Comparison of ENCODE assay signal across 12 cellular contexts in genomic region chr6:155417454-155417853, GRCh38. TPM values are rescaled to one million over a fixed set of nuclear protein-coding genes. Genes with fewer than 3 reads are reported as not detected.
DNase-seq lines count a peak whose midpoint lies in the region; ATAC-seq, FAIRE-seq and TF ChIP-seq lines count a peak whose summit lies in the region.
"Had no signal": no experiment of that assay in that cellular context is flagged by ENCODE, and none has a peak within 500 bp of the region (broad histone marks: within the 10 kb centered on the region; RNA-seq: fewer than 3 reads in every experiment).

No MANE protein-coding gene starts in this region.

- no peaks in the 10 kb centered on the region for H3K9me2 ChIP-seq in PC-9 (ENCODE audit: insufficient read depth)

- H3K9me3 Mint-ChIP-seq in activated naive CD4-positive, alpha-beta T cell treated with anti-CD3 and anti-CD28 coated beads for 36 hours: no peaks in the 10 kb centered on the region
- no peaks in the 10 kb centered on the region for H3K9me3 Mint-ChIP-seq in effector memory CD8-positive, alpha-beta T cell
- H3K9me3 Mint-ChIP-seq: WTC11 had no signal

- no peak overlapping the region for H2AFZ ChIP-seq in PC-9
- H2AFZ ChIP-seq in HepG2 (ENCODE audit: low read length): no peak overlapping the region

- no peaks in the 10 kb centered on the region for H3K79me2 ChIP-seq in PC-9 (ENCODE audit: low read depth)
- no peaks in the 10 kb centered on the region for H3K79me2 ChIP-seq in HepG2 (ENCODE audit: insufficient read depth, low read length)

- H3K4me2 ChIP-seq in PC-9: peak overlapping the region; percentile 66
- H3K4me2 ChIP-seq in HepG2 (ENCODE audit: low read depth, low read length): no peak overlapping the region

- over 99% methylated on average over 3 of the region's 3 CpGs for WGBS in HepG2 (ENCODE audit: low lambda C conversion rate)

- FAIRE-seq in HepG2 (lab: Jason Lieb, UNC): no peak
- FAIRE-seq: islet of Langerhans had no signal

- peaks cover 24% of the 10 kb centered on the region for H3K4me1 ChIP-seq in PC-9 (replicated peaks; ENCODE audit: insufficient read depth)
- peaks cover 0 to 20% (median 6%) of the 10 kb centered on the region in 4 donors for H3K4me1 ChIP-seq in tibial artery
- H3K4me1 ChIP-seq in HepG2 (ENCODE audit: insufficient read depth, low read length): peaks cover 62% of the 10 kb centered on the region

- CTCF ChIA-PET in activated naive CD4-positive, alpha-beta T cell treated with anti-CD3 and anti-CD28 coated beads for 36 hours (lab: Charles Lee): interaction anchor here (0.9 to 2.2 kb wide), 5 partner anchors 78 to 240 kb away, joined by 3 to 8 read pairs (median 5); no protein-coding TSS in a partner anchor
- CTCF ChIA-PET in PC-9 (lab: Charles Lee): no interaction called here
- CTCF ChIA-PET in HepG2 (lab: Yijun Ruan, JAX; ENCODE audit: low intra/inter-chr PET ratio, low total read pairs): no interaction called here

- no peak for TF ChIP-seq RAD21 in HepG2 (CRISPR knock-in tag; IDR thresholded peaks at IDR 0.05)

- POLR2A ChIA-PET in PC-9 (lab: Charles Lee; ENCODE audit: unreplicated experiment) (no interaction called here), HepG2 (lab: Yijun Ruan, JAX) (no interaction called here)

- peak overlapping the region; percentile 96 for H3K27ac Mint-ChIP-seq in activated naive CD4-positive, alpha-beta T cell treated with anti-CD3 and anti-CD28 coated beads for 36 hours
- H3K27ac Mint-ChIP-seq in effector memory CD8-positive, alpha-beta T cell: peak overlapping the region; percentile 91 to 98
- H3K27ac Mint-ChIP-seq: WTC11 had no signal

- H3K36me3 ChIP-seq in PC-9 (ENCODE audit: low read depth): no peaks in the 10 kb centered on the region
- H3K36me3 ChIP-seq in tibial artery: no peaks in the 10 kb centered on the region
- H3K36me3 ChIP-seq in HepG2 (replicated peaks in 1 of 2; ENCODE audit: control insufficient read depth in 1 of 2, insufficient read depth in 2 of 2, low read length in 2 of 2): no peaks in the 10 kb centered on the region

- H3K27ac ChIP-seq in PC-9 (no peak overlapping the region), tibial artery (peak overlapping the region; percentile 33 to 46), HepG2 (ENCODE audit: extremely low read length, insufficient read depth, low read length) (no peak overlapping the region)

- in situ Hi-C loops in HepG2 (cut with HindIII; ENCODE audit: extremely low pct_ligation_motif_present, low pct_unique_long_range_greater_than_20kb): no loop called here

- H3F3A ChIP-seq in PC-9 (ENCODE audit: insufficient read depth, low read depth): peaks cover 13% of the 10 kb centered on the region; the same call in 1 of the 2 replicates

- no peak for TF ChIP-seq POLR2A in HepG2 (IDR thresholded peaks at IDR 0.05; ENCODE audit: insufficient read depth in 1 of 2, low read depth in 2 of 2, low read length in 2 of 2)

- H3K36me3 Mint-ChIP-seq in activated naive CD4-positive, alpha-beta T cell treated with anti-CD3 and anti-CD28 coated beads for 36 hours (ENCODE audit: low read depth): no peaks in the 10 kb centered on the region
- H3K36me3 Mint-ChIP-seq in effector memory CD8-positive, alpha-beta T cell (ENCODE audit: insufficient read depth): peaks cover 4% of the 10 kb centered on the region
- H3K36me3 Mint-ChIP-seq: WTC11 had no signal

- TF ChIP-seq EP300 in HepG2 (IDR thresholded peaks at IDR 0.05; ENCODE audit: low read depth in 2 of 2, low read length in 2 of 2): no peak
- TF ChIP-seq EP300 in HepG2 (CRISPR knock-in tag; IDR thresholded peaks at IDR 0.05; ENCODE audit: borderline replicate concordance): no peak

- H3K9ac ChIP-seq in HepG2 (ENCODE audit: insufficient read depth, low read depth, low read length): no peak overlapping the region

- H3K27me3 Mint-ChIP-seq in activated naive CD4-positive, alpha-beta T cell treated with anti-CD3 and anti-CD28 coated beads for 36 hours (ENCODE audit: low read depth): no peaks in the 10 kb centered on the region
- no peaks in the 10 kb centered on the region for H3K27me3 Mint-ChIP-seq in effector memory CD8-positive, alpha-beta T cell

- peak overlapping the region; percentile 31; the same call in 1 of the 2 replicates for H3K4me3 ChIP-seq in PC-9
- H3K4me3 ChIP-seq in tibial artery: no peak overlapping the region
- H3K4me3 ChIP-seq in HepG2 (replicated peaks in 1 of 3; ENCODE audit: insufficient read depth in 1 of 3, low read depth in 2 of 3, low read length in 3 of 3): no peak overlapping the region

- H3K4me1 Mint-ChIP-seq in activated naive CD4-positive, alpha-beta T cell treated with anti-CD3 and anti-CD28 coated beads for 36 hours (ENCODE audit: low read depth): peaks cover 43% of the 10 kb centered on the region
- peaks cover 14 to 22% of the 10 kb centered on the region in 2 donors for H3K4me1 Mint-ChIP-seq in effector memory CD8-positive, alpha-beta T cell (ENCODE audit: low read depth in 2 of 2)

- H3K4me3 Mint-ChIP-seq in activated naive CD4-positive, alpha-beta T cell treated with anti-CD3 and anti-CD28 coated beads for 36 hours: no peak overlapping the region
- peak overlapping the region; percentile 80 to 82 for H3K4me3 Mint-ChIP-seq in effector memory CD8-positive, alpha-beta T cell
- H3K4me3 Mint-ChIP-seq: WTC11 had no signal

- H4K20me1 ChIP-seq in PC-9 (ENCODE audit: insufficient read depth) (no peaks in the 10 kb centered on the region), HepG2 (ENCODE audit: insufficient read depth, low read length) (no peaks in the 10 kb centered on the region)

- no TSS peak for BruUV-seq in PC-9 (replicated peaks; lab: Mats Ljungman, UMichigan)
- BruUV-seq in HepG2 (replicated peaks; lab: Mats Ljungman, UMichigan): no TSS peak

- no peaks in the 10 kb centered on the region for H3K9me3 ChIP-seq in PC-9 (ENCODE audit: insufficient read depth, low read depth)
- no peaks in the 10 kb centered on the region for H3K9me3 ChIP-seq in tibial artery
- H3K9me3 ChIP-seq in HepG2 (ENCODE audit: low read length): no peaks in the 10 kb centered on the region

- TF ChIP-seq CTCF in PC-9 (conservative IDR thresholded peaks at IDR 0.05) (no peak), tibial artery (IDR thresholded peaks at IDR 0.05) (no peak), HepG2 (CRISPR knock-in tag; IDR thresholded peaks at IDR 0.05) (no peak)

- ATAC-seq in effector memory CD8-positive, alpha-beta T cell (replicated peaks): no peak
- no peak; the same call in 2 of the 3 replicates for ATAC-seq in HepG2
- ATAC-seq: WTC11 had no signal

- no peak for DNase-seq in activated naive CD4-positive, alpha-beta T cell treated with anti-CD3 and anti-CD28 coated beads for 36 hours
- no peak for DNase-seq in activated naive CD4-positive, alpha-beta T cell treated with Interleukin-2 at 50 U/mL for 16 hours
- DNase-seq in PC-9 (no peak), tibial artery (no peak), HepG2 (ENCODE audit: low spot score) (no peak), NCI-H510A (lab: John Stamatoyannopoulos, UW) (no peak), medulla oblongata (ENCODE audit: extremely low spot score) (no peak)
- no peak for DNase-seq in effector memory CD8-positive, alpha-beta T cell
- DNase-seq: NCI-H446 had no signal

- H3K27me3 ChIP-seq in PC-9 (ENCODE audit: insufficient read depth, low read depth): no peaks in the 10 kb centered on the region
- no peaks in the 10 kb centered on the region for H3K27me3 ChIP-seq in tibial artery
- no peaks in the 10 kb centered on the region for H3K27me3 ChIP-seq in HepG2 (ENCODE audit: control insufficient read depth in 1 of 2, insufficient read depth in 2 of 2, low read length in 2 of 2)

- intact Hi-C loops in activated naive CD4-positive, alpha-beta T cell treated with anti-CD3 and anti-CD28 coated beads for 36 hours (cut with micrococcal nuclease): loop anchor here (5.0 to 10.0 kb wide), 2 partner anchors 740 to 1687 kb away; no protein-coding TSS in a partner anchor
- intact Hi-C loops in PC-9 (cut with micrococcal nuclease; ENCODE audit: unreplicated experiment) (no loop called here), tibial artery (cut with DNase I; ENCODE audit: low total_unique reads) (no loop called here), HepG2 (cut with micrococcal nuclease; ENCODE audit: unreplicated experiment) (no loop called here)

TF ChIP-seq in HepG2, 621 proteins besides CTCF, POLR2A, EP300 and RAD21:
- TF ChIP-seq SP2 (CRISPR knock-in tag; IDR thresholded peaks at IDR 0.05) (no peak), RXRA (CRISPR knock-in tag; IDR thresholded peaks at IDR 0.05) (no peak)

RNA-seq across cellular contexts. Expression of gene NOX3, which starts 38.2 kb away (rescaled TPM):
- total RNA-seq in activated naive CD4-positive, alpha-beta T cell treated with anti-CD3 and anti-CD28 coated beads for 36 hours: not detected
- not detected in 2 replicates for total RNA-seq in PC-9 (2021)
- total RNA-seq in HepG2 (2016; rRNA removed; fragmentation: Illumina TruSeq; extraction: Trizol): 0.18 and 0.24 TPM in 2 replicates
- not detected in 2 replicates for total RNA-seq in HepG2 (2016; cell fraction: cytosol; rRNA removed; fragmentation: Illumina TruSeq; extraction: Trizol; ENCODE audit: low read depth)
- 0.15 and 0.17 TPM in 2 replicates for total RNA-seq in HepG2 (2016; cell fraction: insoluble cytoplasmic fraction; rRNA removed; fragmentation: Illumina TruSeq; extraction: Trizol)
- total RNA-seq in HepG2 (2016; cell fraction: membrane; rRNA removed; fragmentation: Illumina TruSeq; extraction: Trizol): 0.19 TPM in 1 of 2 replicates, not detected in the other
- 0.28 and 0.31 TPM in 2 replicates for total RNA-seq in HepG2 (2016; cell fraction: nucleus; rRNA removed; fragmentation: Illumina TruSeq; extraction: Trizol)
- 0.09 and 0.12 TPM in 2 replicates for polyA plus RNA-seq in HepG2 (2011; rRNA removed)
- 0.05 TPM in 2 replicates for polyA plus RNA-seq in HepG2 (2011; cell fraction: cytosol; rRNA removed)
- polyA plus RNA-seq in HepG2 (2011; cell fraction: nucleus; rRNA removed): not detected in 2 replicates
- 0.16 TPM in 1 of 2 replicates, not detected in the other for polyA plus RNA-seq in HepG2 (2012)
- 0.05 TPM in 1 of 2 replicates, not detected in the other for polyA plus RNA-seq in HepG2 (2016; cell fraction: cytosol; fragmentation: Illumina TruSeq; extraction: Trizol; ENCODE audit: low read depth)
- 0.11 TPM in 2 replicates for polyA plus RNA-seq in HepG2 (2016; cell fraction: insoluble cytoplasmic fraction; fragmentation: Illumina TruSeq; extraction: Trizol; ENCODE audit: low read depth)
- polyA plus RNA-seq in HepG2 (2016; cell fraction: membrane; fragmentation: Illumina TruSeq; extraction: Trizol; ENCODE audit: low read depth): 0.15 TPM in 1 of 2 replicates, not detected in the other
- 0.44 TPM in 1 of 2 replicates, not detected in the other for polyA plus RNA-seq in HepG2 (2016; cell fraction: nucleus; fragmentation: Illumina TruSeq; extraction: Trizol; ENCODE audit: insufficient read depth, low read depth)
- not detected in 2 replicates for polyA minus RNA-seq in HepG2 (2011; rRNA and poly(A)+ RNA removed; ENCODE audit: low replicate concordance)
- not detected in 2 replicates for polyA minus RNA-seq in HepG2 (2011; cell fraction: cytosol; rRNA and poly(A)+ RNA removed)
- polyA minus RNA-seq in HepG2 (2011; cell fraction: nucleus; rRNA and poly(A)+ RNA removed): 0.13 and 0.25 TPM in 2 replicates
- total RNA-seq: skeletal muscle tissue, WTC11 had no signal

Comparison
In these comparisons a context has a peak if more than half of its experiments do, and no peak if none do; other contexts are left out.
1. H3K27ac ChIP-seq: peak in tibial artery (2 of 2); none in PC-9 (single experiment) and HepG2 (single experiment).